In genomic region chr19:55386515-55386947, GRCh38 we compare ENCODE assay signal across 8 cellular contexts. TPM values are rescaled to one million over a fixed set of nuclear protein-coding genes. Genes with fewer than 3 reads are reported as not detected.
DNase-seq lines count a peak whose midpoint lies in the region; ATAC-seq and TF ChIP-seq lines count a peak whose summit lies in the region.

No MANE protein-coding gene starts in this region.

- H3K36me3 ChIP-seq in CD8-positive, alpha-beta T cell (ENCODE audit: insufficient read depth, low read length): peaks cover 18% of the 10 kb centered on the region
- H3K36me3 ChIP-seq in OCI-LY7 (ENCODE audit: insufficient read depth, low read length) (peaks cover 57% of the 10 kb centered on the region), endocrine pancreas (ENCODE audit: control insufficient read depth, insufficient read depth, low read length) (no peaks in the 10 kb centered on the region), neuronal stem cell (replicated peaks in 1 of 2; ENCODE audit: control insufficient read depth in 2 of 2, insufficient read depth in 2 of 2, low read length in 2 of 2) (peaks cover 44 to 52% of the 10 kb centered on the region in 2 donors)

- DNase-seq in CD8-positive, alpha-beta T cell: peak in 1 of 7 experiments; percentile 20
- DNase-seq in OCI-LY7 (ENCODE audit: low spot score) (no peak), neuronal stem cell (ENCODE audit: low spot score) (no peak), NCI-H2227 (lab: John Stamatoyannopoulos, UW; ENCODE audit: unreplicated experiment) (no peak)
- DNase-seq in effector CD4-positive, alpha-beta T cell: no peak

- H2BK5ac ChIP-seq in neuronal stem cell (ENCODE audit: low read length): peak overlapping the region; percentile 62

- no CpG with 5 or more reads among the region's 31 CpGs for WGBS in neuronal stem cell (ENCODE audit: extremely low coverage in 2 of 2, insufficient read length in 2 of 2, insufficient replicate concordance in 1 of 2), 2 donors

- BruUV-seq in OCI-LY7 (replicated peaks; lab: Mats Ljungman, UMichigan): no TSS peak

- H3K14ac ChIP-seq in neuronal stem cell (ENCODE audit: low read length): peak overlapping the region; percentile 79

- CTCF ChIA-PET in CD8-positive, alpha-beta T cell (lab: Charles Lee): no interaction called here
- CTCF ChIA-PET in OCI-LY7 (lab: Charles Lee; ENCODE audit: unreplicated experiment): no interaction called here

- peak overlapping the region; percentile 76 for H3K23ac ChIP-seq in neuronal stem cell (ENCODE audit: low read depth, low read length, poor library complexity)

- no peak overlapping the region for H2BK15ac ChIP-seq in neuronal stem cell (ENCODE audit: low read length)

- no peaks in the 10 kb centered on the region for H3K27me3 ChIP-seq in CD8-positive, alpha-beta T cell (ENCODE audit: insufficient read depth, low read length)
- H3K27me3 ChIP-seq in endocrine pancreas (ENCODE audit: control insufficient read depth, insufficient read depth, low read length) (no peaks in the 10 kb centered on the region), neuronal stem cell (ENCODE audit: control insufficient read depth in 3 of 3, insufficient read depth in 3 of 3, low read depth in 1 of 3, low read length in 3 of 3) (peaks cover 0 to 3% (median 0%) of the 10 kb centered on the region in 3 experiments)

- H3K9me3 ChIP-seq in CD8-positive, alpha-beta T cell (ENCODE audit: low read length): no peaks in the 10 kb centered on the region
- H3K9me3 ChIP-seq in OCI-LY7 (ENCODE audit: low read length) (no peaks in the 10 kb centered on the region), endocrine pancreas (ENCODE audit: control insufficient read depth, low read length) (no peaks in the 10 kb centered on the region), neuronal stem cell (replicated peaks in 1 of 2; ENCODE audit: control insufficient read depth in 2 of 2, insufficient read depth in 1 of 2, low read depth in 1 of 2, low read length in 2 of 2) (peaks cover 2% of the 10 kb centered on the region in 2 donors)

- peaks cover 26% of the 10 kb centered on the region for H3K79me1 ChIP-seq in neuronal stem cell (ENCODE audit: low read depth, low read length)

- no peaks in the 10 kb centered on the region for H3K9me3 Mint-ChIP-seq in CD8-positive, alpha-beta T cell

- H2AK5ac ChIP-seq in neuronal stem cell (ENCODE audit: low read depth, low read length): peak overlapping the region; percentile 43

- H3K4me3 Mint-ChIP-seq in CD8-positive, alpha-beta T cell: peak overlapping the region; percentile 100

- peaks cover 53% of the 10 kb centered on the region for H3K36me3 Mint-ChIP-seq in CD8-positive, alpha-beta T cell

- peak overlapping the region; percentile 75 for H3K4me3 ChIP-seq in CD8-positive, alpha-beta T cell (ENCODE audit: low read depth, low read length)
- H3K4me3 ChIP-seq in OCI-LY7 (ENCODE audit: low read depth, low read length, poor library complexity, severe bottlenecking) (peak overlapping the region; percentile 87), endocrine pancreas (ENCODE audit: control insufficient read depth, insufficient read depth, low read length) (peak overlapping the region; percentile 39), neuronal stem cell (ENCODE audit: low read length in 2 of 2) (peak overlapping the region; percentile 87 to 89)

- H4K91ac ChIP-seq in neuronal stem cell (ENCODE audit: low read depth, low read length, poor library complexity): no peak overlapping the region

- peaks cover 44% of the 10 kb centered on the region for H3K79me2 ChIP-seq in OCI-LY7 (ENCODE audit: insufficient read depth, low read depth, low read length)

- intact Hi-C loops in CD8-positive, alpha-beta T cell (cut with DNase I, micrococcal nuclease): loop anchor here in 1 of 2 experiments (5.0 kb wide), 1 partner anchor 256 kb away; the partner anchor contains the start of genes ZNF580 and ZNF581
- intact Hi-C loops in OCI-LY7 (cut with micrococcal nuclease; ENCODE audit: unreplicated experiment): no loop called here

- H3K27me3 Mint-ChIP-seq in CD8-positive, alpha-beta T cell (ENCODE audit: low read depth): no peaks in the 10 kb centered on the region

- POLR2A ChIA-PET in CD8-positive, alpha-beta T cell (lab: Charles Lee): interaction anchor here (0.6 to 5.8 kb wide), 7 partner anchors 16 to 1285 kb away, joined by 3 to 56 read pairs (median 4); partner anchors contain the start of genes HSPBP1 and UBE2S
- POLR2A ChIA-PET in OCI-LY7 (lab: Charles Lee): no interaction called here

- peak overlapping the region; percentile 98 for H3K4me2 ChIP-seq in OCI-LY7 (ENCODE audit: low read length)
- H3K4me2 ChIP-seq in neuronal stem cell (ENCODE audit: insufficient read depth, low read length, poor library complexity, severe bottlenecking): peak overlapping the region; percentile 96

- peak overlapping the region; percentile 70 for H3K18ac ChIP-seq in neuronal stem cell (ENCODE audit: low read length)

- no peak overlapping the region for H2BK12ac ChIP-seq in neuronal stem cell (ENCODE audit: low read length)

- no peak overlapping the region for H2BK120ac ChIP-seq in neuronal stem cell (ENCODE audit: low read depth, low read length)

- peak overlapping the region; percentile 100 for H3K27ac Mint-ChIP-seq in CD8-positive, alpha-beta T cell

- no peak overlapping the region for H4K8ac ChIP-seq in neuronal stem cell (ENCODE audit: low read depth, low read length)

- H4K20me1 ChIP-seq in OCI-LY7 (ENCODE audit: insufficient read depth, low read length): peaks cover 27% of the 10 kb centered on the region

- TF ChIP-seq CTCF in CD8-positive, alpha-beta T cell (IDR thresholded peaks at IDR 0.05): no peak
- TF ChIP-seq CTCF in OCI-LY7 (conservative IDR thresholded peaks at IDR 0.05; ENCODE audit: low read length): no peak

- peak overlapping the region; percentile 7 for H3K4ac ChIP-seq in neuronal stem cell (ENCODE audit: low read length)

- H3K4me1 ChIP-seq in CD8-positive, alpha-beta T cell (ENCODE audit: insufficient read depth, low read length): peaks cover 59% of the 10 kb centered on the region
- H3K4me1 ChIP-seq in OCI-LY7 (ENCODE audit: insufficient read depth, low read length, poor library complexity, severe bottlenecking) (peaks cover 47% of the 10 kb centered on the region), endocrine pancreas (ENCODE audit: control insufficient read depth, insufficient read depth, low read length) (no peaks in the 10 kb centered on the region), neuronal stem cell (ENCODE audit: control insufficient read depth in 2 of 2, insufficient read depth in 1 of 2, low read depth in 1 of 2, low read length in 2 of 2) (peaks cover 33 to 40% of the 10 kb centered on the region in 2 donors)

- H2AFZ ChIP-seq in OCI-LY7 (ENCODE audit: low read length): no peak overlapping the region
- H2AFZ ChIP-seq in neuronal stem cell (ENCODE audit: low read length): no peak overlapping the region

- H3K9me2 ChIP-seq in OCI-LY7 (ENCODE audit: insufficient read depth, low read length): no peaks in the 10 kb centered on the region

- ATAC-seq in CD8-positive, alpha-beta T cell: no peak
- no peak for ATAC-seq in HG03457 (IDR thresholded peaks at IDR 0.05; ENCODE audit: unreplicated experiment)
- ATAC-seq in HG03039 (IDR thresholded peaks at IDR 0.05; ENCODE audit: unreplicated experiment): no peak

- H3K9ac ChIP-seq in endocrine pancreas (ENCODE audit: control insufficient read depth, insufficient read depth, low read length): peak overlapping the region; percentile 95
- peak overlapping the region; percentile 95 for H3K9ac ChIP-seq in neuronal stem cell (ENCODE audit: low read depth, low read length, poor library complexity)

- H3K4me1 Mint-ChIP-seq in CD8-positive, alpha-beta T cell (ENCODE audit: low read depth): peaks cover 76% of the 10 kb centered on the region

- H3K27ac ChIP-seq in CD8-positive, alpha-beta T cell (ENCODE audit: low read depth, low read length): peak overlapping the region; percentile 95
- H3K27ac ChIP-seq in OCI-LY7 (ENCODE audit: low read depth, low read length, poor library complexity, severe bottlenecking) (peak overlapping the region; percentile 91), neuronal stem cell (replicated peaks; ENCODE audit: low read length) (no peak overlapping the region)

RNA-seq across cellular contexts. Expression of gene RPL28, which starts 0.8 kb away (rescaled TPM):
- 1,000 to 10,000 TPM; 4,227 to 4,270 TPM for total RNA-seq in CD8-positive, alpha-beta T cell
- total RNA-seq in OCI-LY7 (2014; rRNA removed; shearing (Covaris generic)): 847 and 872 TPM in 2 replicates
- total RNA-seq in OCI-LY7 (2022): 2,656 and 3,234 TPM in 2 replicates
- 2,729 TPM for polyA plus RNA-seq in neuronal stem cell (2013, experiment 1 of 2)
- 2,534 TPM for polyA plus RNA-seq in neuronal stem cell (2013, experiment 2 of 2)

RNA-seq across cellular contexts. Expression of gene TMEM238, which starts 2.4 kb away (rescaled TPM):
- 10 to 100 TPM; 12.9 to 13.4 TPM for total RNA-seq in CD8-positive, alpha-beta T cell
- 2.6 and 2.7 TPM in 2 replicates for total RNA-seq in OCI-LY7 (2014; rRNA removed; shearing (Covaris generic))
- 6.5 and 7.1 TPM in 2 replicates for total RNA-seq in OCI-LY7 (2022)
- 0.14 TPM for polyA plus RNA-seq in neuronal stem cell (2013, experiment 1 of 2)
- 0.14 TPM for polyA plus RNA-seq in neuronal stem cell (2013, experiment 2 of 2)

RNA-seq across cellular contexts. Expression of gene TMEM190, which starts 9.9 kb away (rescaled TPM):
- total RNA-seq in CD8-positive, alpha-beta T cell: not detected
- total RNA-seq in OCI-LY7 (2014; rRNA removed; shearing (Covaris generic)): not detected in 2 replicates
- total RNA-seq in OCI-LY7 (2022): not detected in 2 replicates
- 0.85 TPM for polyA plus RNA-seq in neuronal stem cell (2013, experiment 1 of 2)
- 0.46 TPM for polyA plus RNA-seq in neuronal stem cell (2013, experiment 2 of 2)

RNA-seq across cellular contexts. Expression of gene IL11, which starts 16.3 kb away (rescaled TPM):
- 1 to 10 TPM in 1 of 2 experiments, under 1 TPM in 1; 0.28 to 1.0 TPM for total RNA-seq in CD8-positive, alpha-beta T cell
- total RNA-seq in OCI-LY7 (2014; rRNA removed; shearing (Covaris generic)): 0.32 TPM in 1 of 2 replicates, not detected in the other
- total RNA-seq in OCI-LY7 (2022): 0.46 and 0.55 TPM in 2 replicates
- 1.1 TPM for polyA plus RNA-seq in neuronal stem cell (2013, experiment 1 of 2)
- polyA plus RNA-seq in neuronal stem cell (2013, experiment 2 of 2): 1.1 TPM

RNA-seq across cellular contexts. Expression of gene UBE2S, which starts 21.1 kb away (rescaled TPM):
- 10 to 100 TPM; 99.4 TPM for total RNA-seq in CD8-positive, alpha-beta T cell
- 682 and 848 TPM in 2 replicates for total RNA-seq in OCI-LY7 (2014; rRNA removed; shearing (Covaris generic))
- 285 and 321 TPM in 2 replicates for total RNA-seq in OCI-LY7 (2022)
- polyA plus RNA-seq in neuronal stem cell (2013, experiment 1 of 2): 344 TPM
- 342 TPM for polyA plus RNA-seq in neuronal stem cell (2013, experiment 2 of 2)
